Comparison of ENCODE assay signal across 19 cellular contexts in the genomic region with DNA sequence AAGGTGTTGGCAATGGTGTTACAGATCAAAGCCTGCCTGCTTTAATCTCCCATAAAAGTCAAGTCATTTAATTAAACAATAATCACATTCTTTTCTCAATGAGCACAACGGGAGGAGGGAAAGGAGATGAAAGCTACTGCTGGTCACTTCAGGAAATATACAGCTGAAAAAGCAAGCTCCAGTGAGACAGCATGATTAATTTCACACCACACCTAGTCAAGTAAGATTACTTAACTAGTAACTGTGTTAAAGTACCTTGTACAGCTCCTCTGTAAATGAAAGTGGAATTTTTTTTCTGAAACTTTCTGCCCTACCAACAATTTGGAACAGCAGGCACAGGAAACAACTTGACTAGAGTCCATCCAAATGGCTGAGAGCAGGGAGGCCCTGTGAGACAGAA.
"Had no signal": no experiment of that assay in that cellular context is flagged by ENCODE, and none has a peak within 500 bp of the region (broad histone marks: within the 10 kb centered on the region; RNA-seq: fewer than 3 reads in every experiment).

No MANE protein-coding gene starts in this region.

- H3K4me3 ChIP-seq: breast epithelium, heart right ventricle, right lobe of liver, spleen, thoracic aorta, vagina had no signal

- H3K4me1 ChIP-seq: breast epithelium had no signal

- DNase-seq: activated CD4-positive, alpha-beta T cell treated with anti-CD3 and anti-CD28 coated beads for 48 hours; activated CD8-positive, alpha-beta memory T cell treated with anti-CD3 and anti-CD28 coated beads for 24 hours; activated effector memory CD4-positive, alpha-beta T cell treated with Interleukin-2 at 50 U/mL for 16 hours; amygdala; heart right ventricle; midbrain; naive thymus-derived CD4-positive, alpha-beta T cell; right lobe of liver; SK-N-SH; spleen; stimulated activated CD4-positive, alpha-beta T cell treated with anti-CD3 and anti-CD28 coated beads, Interleukin-1b, Interleukin-23, amount 100 ng/mL, for 48 hours; stimulated activated naive CD4-positive, alpha-beta T cell treated with Interleukin-2 at 50 U/mL for 16 hours; T-helper 1 cell had no signal

- H3K27me3 Mint-ChIP-seq: naive thymus-derived CD4-positive, alpha-beta T cell; progenitor cell of endocrine pancreas had no signal

- ATAC-seq: heart right ventricle; naive thymus-derived CD4-positive, alpha-beta T cell; right lobe of liver; WTC11 had no signal

- H3K9me3 Mint-ChIP-seq: activated naive CD4-positive, alpha-beta T cell treated with anti-CD3 and anti-CD28 coated beads, Interleukin-2, amount 50 U/mL, for 72 hours; naive thymus-derived CD4-positive, alpha-beta T cell; WTC11 had no signal

- H3K9ac ChIP-seq: SK-N-SH had no signal

- H3K4me3 Mint-ChIP-seq: WTC11 had no signal

- H3K27me3 ChIP-seq: breast epithelium, heart right ventricle, right lobe of liver, spleen, vagina had no signal

- H3K9me3 ChIP-seq: breast epithelium, heart right ventricle, right lobe of liver, SK-N-SH, spleen, thoracic aorta, vagina had no signal
